In the genomic region with DNA sequence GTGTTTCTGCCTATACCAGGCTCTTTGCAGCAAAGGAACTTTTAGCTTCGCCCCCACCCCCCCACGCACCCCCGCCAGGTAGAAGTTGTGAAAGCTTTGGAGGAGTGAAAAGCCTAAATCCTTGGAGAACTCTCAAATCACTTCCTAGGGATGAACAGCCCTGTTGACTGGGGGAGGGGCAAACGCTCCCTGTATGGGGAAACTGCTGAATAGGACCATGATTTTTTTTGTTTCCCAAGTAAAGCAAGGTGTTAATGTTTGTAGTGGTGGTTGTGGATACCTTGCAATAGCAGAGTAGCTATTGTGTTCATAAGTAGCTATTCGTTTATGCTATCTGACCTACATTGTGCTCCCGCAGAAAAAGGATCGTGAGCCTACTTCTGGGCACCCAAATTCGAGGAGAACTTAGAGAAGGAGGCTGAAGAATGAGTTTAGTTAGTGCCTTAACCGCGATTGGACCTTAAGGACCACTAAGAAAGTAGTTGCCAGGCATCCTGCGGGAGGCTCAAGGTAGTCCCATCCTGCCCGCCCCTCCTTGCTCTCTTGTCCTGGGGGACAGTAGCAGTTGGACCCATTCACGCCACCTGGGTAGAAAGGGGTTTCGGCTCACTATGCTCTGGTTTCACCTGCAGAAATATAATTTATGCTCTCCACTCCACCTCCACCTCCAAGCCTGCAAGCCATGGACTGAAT, we compare ENCODE assay signal across 8 cellular contexts. TPM values are rescaled to one million over a fixed set of nuclear protein-coding genes. Genes with fewer than 3 reads are reported as not detected.
DNase-seq lines count a peak whose midpoint lies in the region; ATAC-seq and TF ChIP-seq lines count a peak whose summit lies in the region.

No MANE protein-coding gene starts in this region.

- peak overlapping the region; percentile 68 for H3K56ac ChIP-seq in IMR-90 (ENCODE audit: extremely low read depth, insufficient read depth, low read length)

- peaks cover 3% of the 10 kb centered on the region for H3K27me3 Mint-ChIP-seq in brain

- in situ Hi-C loops in IMR-90 (cut with MboI; ENCODE audit: low sequenced_read_pairs): loop anchor here (5.0 to 25.0 kb wide), 3 partner anchors 111 to 743 kb away; a partner anchor contains a TSS

- H3K27me3 ChIP-seq in BLaER1 (no peaks in the 10 kb centered on the region), IMR-90 (ENCODE audit: control insufficient read depth, insufficient read depth, low read length) (no peaks in the 10 kb centered on the region), right lobe of liver (no peaks in the 10 kb centered on the region), thymus (ENCODE audit: control insufficient read depth, insufficient read depth) (no peaks in the 10 kb centered on the region)

- H3K4me1 ChIP-seq in BLaER1 (peaks cover 52% of the 10 kb centered on the region), IMR-90 (ENCODE audit: control insufficient read depth, insufficient read depth, low read length) (peaks cover 15% of the 10 kb centered on the region), right lobe of liver (peaks cover 0 to 26% (median 7%) of the 10 kb centered on the region in 4 donors), thymus (ENCODE audit: control insufficient read depth, insufficient read depth, low read length) (peaks cover 16% of the 10 kb centered on the region)

- H3K36me3 ChIP-seq in BLaER1 (peaks cover 33% of the 10 kb centered on the region), IMR-90 (ENCODE audit: control insufficient read depth, insufficient read depth, low read length) (peaks cover 27% of the 10 kb centered on the region), right lobe of liver (peaks cover 8 to 33% (median 29%) of the 10 kb centered on the region in 4 donors), thymus (ENCODE audit: control insufficient read depth, insufficient read depth) (peaks cover 27% of the 10 kb centered on the region)

- peak overlapping the region; percentile 31; the same call in 2 of the 3 replicates for H2BK15ac ChIP-seq in IMR-90 (ENCODE audit: low read depth, low read length)

- DNase-seq in IMR-90: no peak
- peak in 1 of 3 donors; percentile 39 for DNase-seq in right lobe of liver
- no peak for DNase-seq in activated gamma-delta T cell (lab: John Stamatoyannopoulos, UW)

- H3K27ac Mint-ChIP-seq in brain: peak overlapping the region; percentile 75 to 99 (median 98)

- H3K27ac ChIP-seq in BLaER1 (peak overlapping the region; percentile 97), IMR-90 (ENCODE audit: insufficient read depth, low read length) (peak overlapping the region; percentile 90), right lobe of liver (peak overlapping the region; percentile 99 to 100 (median 99)), thymus (ENCODE audit: low read depth) (peak overlapping the region; percentile 91)

- peak overlapping the region; percentile 89; the same call in 1 of the 2 replicates for H3K23ac ChIP-seq in IMR-90 (ENCODE audit: low read depth, low read length)

- H2AFZ ChIP-seq in IMR-90 (replicated peaks; ENCODE audit: low read length, poor library complexity): peak overlapping the region; percentile 83

- peak overlapping the region; percentile 94 to 96 (median 95) for H3K4me3 Mint-ChIP-seq in brain

- dilution Hi-C loops in IMR-90 (cut with HindIII; ENCODE audit: low sequenced_read_pairs, unreplicated experiment): no loop called here

- peak overlapping the region; percentile 86; the same call in 1 of the 2 replicates for H3K18ac ChIP-seq in IMR-90 (ENCODE audit: low read depth, low read length)

- H4K5ac ChIP-seq in IMR-90 (ENCODE audit: low read depth, low read length): peak overlapping the region; percentile 90; the same call in 1 of the 2 replicates

- H2AK9ac ChIP-seq in IMR-90 (replicated peaks; ENCODE audit: low read depth, low read length, poor library complexity): peak overlapping the region; percentile 52

- ATAC-seq in IMR-90 (ENCODE audit: low read depth) (no peak), right lobe of liver (no peak), HG02970 (IDR thresholded peaks at IDR 0.05; ENCODE audit: low FRiP score, unreplicated experiment) (no peak), GM21723 (IDR thresholded peaks at IDR 0.05; ENCODE audit: unreplicated experiment) (no peak)

- H3K4me2 ChIP-seq in BLaER1: peak overlapping the region; percentile 87
- peak overlapping the region; percentile 94 for H3K4me2 ChIP-seq in IMR-90 (ENCODE audit: low read depth, low read length)

- H3K4me3 ChIP-seq in BLaER1: peak overlapping the region; percentile 89
- H3K4me3 ChIP-seq in IMR-90 (ENCODE audit: insufficient read depth, low read depth, low read length): peak overlapping the region; percentile 95
- H3K4me3 ChIP-seq in right lobe of liver: peak overlapping the region; percentile 72 to 81 (median 79)
- H3K4me3 ChIP-seq in thymus (ENCODE audit: low read length): peak overlapping the region; percentile 61

- CTCF ChIA-PET in IMR-90 (lab: Yijun Ruan, JAX): interaction anchor here (0.8 to 1.6 kb wide), 4 partner anchors 8 to 191 kb away, joined by 3 to 5 read pairs (median 4); no protein-coding TSS in a partner anchor

- no TSS peak for BruUV-seq in IMR-90 (replicated peaks; lab: Mats Ljungman, UMichigan)

- intact Hi-C loops in IMR-90 (cut with micrococcal nuclease) (no loop called here), right lobe of liver (cut with DNase I) (no loop called here)

- no peak for TF ChIP-seq CTCF in IMR-90 (conservative IDR thresholded peaks at IDR 0.05; ENCODE audit: low read depth, low read length)
- no peak for TF ChIP-seq CTCF in brain (conservative IDR thresholded peaks at IDR 0.05)
- TF ChIP-seq CTCF in right lobe of liver (IDR thresholded peaks at IDR 0.05): no peak

- peak overlapping the region; percentile 52 to 70; a peak in 3 of 4 replicates for H4K8ac ChIP-seq in IMR-90 (ENCODE audit: low read depth in 2 of 2, low read length in 2 of 2)

- 75% methylated on average over 3 of the region's 14 CpGs; no CpG with 5 or more reads in 1 of the 2 experiments for WGBS in IMR-90 (ENCODE audit: extremely low coverage in 2 of 2, insufficient read length in 1 of 2), 2 experiments
- WGBS in right lobe of liver (ENCODE audit: insufficient coverage, low coverage, low lambda C conversion rate, missing lambda C conversion rate): 3% methylated on average over 6 of the region's 14 CpGs
- 52% methylated on average over 14 of the region's 14 CpGs for WGBS in thymus

- H3K9me3 ChIP-seq in BLaER1 (no peaks in the 10 kb centered on the region), IMR-90 (ENCODE audit: control insufficient read depth, insufficient read depth, low read length) (no peaks in the 10 kb centered on the region), right lobe of liver (no peaks in the 10 kb centered on the region), thymus (ENCODE audit: control insufficient read depth) (no peaks in the 10 kb centered on the region)

- no peak for TF ChIP-seq RAD21 in IMR-90 (IDR thresholded peaks at IDR 0.05; ENCODE audit: low read length)

- H2AK5ac ChIP-seq in IMR-90 (ENCODE audit: low read depth, low read length): peak overlapping the region; percentile 66

- peak overlapping the region; percentile 39 for H2BK120ac ChIP-seq in IMR-90 (ENCODE audit: low read depth, low read length)

- peak overlapping the region; percentile 90 for H3K14ac ChIP-seq in IMR-90 (replicated peaks; ENCODE audit: low read depth, low read length)

- H3K4me1 Mint-ChIP-seq in brain: peaks cover 52% of the 10 kb centered on the region

- peaks cover 31% of the 10 kb centered on the region for H3K36me3 Mint-ChIP-seq in brain

- no peaks in the 10 kb centered on the region for H3K9me3 Mint-ChIP-seq in brain

- peak overlapping the region; percentile 53 for H3K4ac ChIP-seq in IMR-90 (ENCODE audit: low read depth, low read length)

- TF ChIP-seq POLR2A in IMR-90 (IDR thresholded peaks at IDR 0.05; ENCODE audit: low read depth, low read length) (no peak), right lobe of liver (IDR thresholded peaks at IDR 0.05) (no peak)

- H2BK20ac ChIP-seq in IMR-90 (ENCODE audit: low read depth, low read length): peak overlapping the region; percentile 84

- POLR2A ChIA-PET in IMR-90 (lab: Charles Lee; ENCODE audit: unreplicated experiment): interaction anchor here (0.6 to 1.2 kb wide), 3 partner anchors 83 to 144 kb away, joined by 3 to 6 read pairs (median 5); a partner anchor contains a TSS

- H4K20me1 ChIP-seq in BLaER1 (peaks cover 34% of the 10 kb centered on the region), IMR-90 (ENCODE audit: insufficient read depth, low read length) (peaks cover 32% of the 10 kb centered on the region)

- peaks cover 17% of the 10 kb centered on the region for H3K9me1 ChIP-seq in IMR-90 (ENCODE audit: insufficient read depth, low read length)

- H3K9ac ChIP-seq in BLaER1 (peak overlapping the region; percentile 98), IMR-90 (ENCODE audit: low read depth, low read length) (peak overlapping the region; percentile 90)

- H4K91ac ChIP-seq in IMR-90 (ENCODE audit: insufficient read depth, low read depth, low read length): peak overlapping the region; percentile 78

- peak overlapping the region; percentile 87 for H2BK5ac ChIP-seq in IMR-90 (ENCODE audit: low read depth, low read length, poor library complexity, severe bottlenecking)

- peaks cover 35 to 51% of the 10 kb centered on the region in 2 experiments for H3K79me1 ChIP-seq in IMR-90 (ENCODE audit: low read depth in 1 of 2, low read length in 2 of 2)

TF ChIP-seq in IMR-90, 13 proteins besides CTCF, POLR2A, EP300 and RAD21:
- TF ChIP-seq, protein P1, sequence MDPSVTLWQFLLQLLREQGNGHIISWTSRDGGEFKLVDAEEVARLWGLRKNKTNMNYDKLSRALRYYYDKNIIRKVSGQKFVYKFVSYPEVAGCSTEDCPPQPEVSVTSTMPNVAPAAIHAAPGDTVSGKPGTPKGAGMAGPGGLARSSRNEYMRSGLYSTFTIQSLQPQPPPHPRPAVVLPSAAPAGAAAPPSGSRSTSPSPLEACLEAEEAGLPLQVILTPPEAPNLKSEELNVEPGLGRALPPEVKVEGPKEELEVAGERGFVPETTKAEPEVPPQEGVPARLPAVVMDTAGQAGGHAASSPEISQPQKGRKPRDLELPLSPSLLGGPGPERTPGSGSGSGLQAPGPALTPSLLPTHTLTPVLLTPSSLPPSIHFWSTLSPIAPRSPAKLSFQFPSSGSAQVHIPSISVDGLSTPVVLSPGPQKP (IDR thresholded peaks at IDR 0.05; ENCODE audit: borderline replicate concordance, low read depth, low read length): no peak
TF ChIP-seq in IMR-90: peak in this region for 0.

RNA-seq across cellular contexts. Expression of a gene that starts 0.9 kb away (rescaled TPM):
- total RNA-seq in IMR-90 (2012; rRNA removed) (97.1 and 102 TPM in 2 replicates), right lobe of liver (100 to 1,000 TPM in 3 of 6 experiments, 10 to 100 TPM in 3; 84.8 to 140 (median 106) TPM)
- polyA plus RNA-seq in IMR-90 (2012; rRNA removed) (71.1 and 76.5 TPM in 2 replicates), brain (ENCODE audit: insufficient read depth, low read depth, low replicate concordance) (50.4 TPM), thymus (241 TPM)
- 88.2 and 125 TPM in 2 replicates for polyA plus RNA-seq in IMR-90 (2012; cell fraction: cytosol; rRNA removed)
- 272 and 345 TPM in 2 replicates for polyA plus RNA-seq in IMR-90 (2012; cell fraction: nucleus; rRNA removed; ENCODE audit: low replicate concordance)
